ENCODE assay signal across 8 cellular contexts in genomic region chr1:146472192-146472861, GRCh38.
DNase-seq lines count a peak whose midpoint lies in the region; ATAC-seq and TF ChIP-seq lines count a peak whose summit lies in the region.
"Not testable (repeated sequence)": the region's sequence is repeated elsewhere in the genome, so short reads cannot be mapped to it uniquely, and the experiment has no call there.

No MANE protein-coding gene starts in this region.

- H3K27me3 Mint-ChIP-seq in T-helper 2 cell treated with Interferon-gamma antibody and Interleukin-4, amounts not matched to agents 5 μg/mL and 100 μg/mL, for 36 hours (ENCODE audit: low read depth); activated naive CD4-positive, alpha-beta T cell treated with anti-CD3 and anti-CD28 coated beads, Interleukin-2, amount 50 U/mL, for 24 hours; neural progenitor cell (ENCODE audit: insufficient read depth, low read depth): not testable (repeated sequence)

- TF ChIP-seq CTCF in gastroesophageal sphincter (IDR thresholded peaks at IDR 0.05), result peak in 1 of 4 experiments; percentile 21
- TF ChIP-seq CTCF in neural progenitor cell (IDR thresholded peaks at IDR 0.05), result not testable (repeated sequence)

- H3K27ac Mint-ChIP-seq in T-helper 2 cell treated with Interferon-gamma antibody and Interleukin-4, amounts not matched to agents 5 μg/mL and 100 μg/mL, for 36 hours, result peak overlapping the region; percentile 86
- peak overlapping the region; percentile 84 for H3K27ac Mint-ChIP-seq in activated naive CD4-positive, alpha-beta T cell treated with anti-CD3 and anti-CD28 coated beads, Interleukin-2, amount 50 U/mL, for 24 hours
- H3K27ac Mint-ChIP-seq in neural progenitor cell, result peak overlapping the region; percentile 46

- H3K27ac ChIP-seq in gastroesophageal sphincter, result peak overlapping the region in 2 of 4 donors; percentile 7 to 65
- H3K27ac ChIP-seq in neural progenitor cell, result not testable (repeated sequence)

- H2AFZ ChIP-seq in neural progenitor cell (replicated peaks), result peak overlapping the region; percentile 1

- not testable (repeated sequence) for H3K4me1 Mint-ChIP-seq in T-helper 2 cell treated with Interferon-gamma antibody and Interleukin-4, amounts not matched to agents 5 μg/mL and 100 μg/mL, for 36 hours (ENCODE audit: low read depth); activated naive CD4-positive, alpha-beta T cell treated with anti-CD3 and anti-CD28 coated beads, Interleukin-2, amount 50 U/mL, for 24 hours; neural progenitor cell

- H3K27me3 ChIP-seq in gastroesophageal sphincter, neural progenitor cell: not testable (repeated sequence)

- peak overlapping the region; percentile 52 to 62 for H3K4me3 ChIP-seq in gastroesophageal sphincter
- peak overlapping the region; percentile 49 for H3K4me3 ChIP-seq in neural progenitor cell

- ATAC-seq in HG02642 (IDR thresholded peaks at IDR 0.05; ENCODE audit: poor library complexity, unreplicated experiment) (peak; percentile 83), gastroesophageal sphincter (peak; percentile 90)

- peak overlapping the region; percentile 61 for H3K4me2 ChIP-seq in neural progenitor cell

- H3K36me3 Mint-ChIP-seq in T-helper 2 cell treated with Interferon-gamma antibody and Interleukin-4, amounts not matched to agents 5 μg/mL and 100 μg/mL, for 36 hours (ENCODE audit: low read depth); activated naive CD4-positive, alpha-beta T cell treated with anti-CD3 and anti-CD28 coated beads, Interleukin-2, amount 50 U/mL, for 24 hours; neural progenitor cell: not testable (repeated sequence)

- not testable (repeated sequence) for H3K79me2 ChIP-seq in neural progenitor cell (ENCODE audit: low read depth)

- not testable (repeated sequence) for H4K20me1 ChIP-seq in neural progenitor cell (ENCODE audit: low read depth)

- WGBS in gastroesophageal sphincter (ENCODE audit: low coverage in 1 of 2), 2 donors, result 1 to 8% methylated on average over 3 to 8 of the region's 42 CpGs

- not testable (repeated sequence) for H3K9me3 Mint-ChIP-seq in T-helper 2 cell treated with Interferon-gamma antibody and Interleukin-4, amounts not matched to agents 5 μg/mL and 100 μg/mL, for 36 hours; activated naive CD4-positive, alpha-beta T cell treated with anti-CD3 and anti-CD28 coated beads, Interleukin-2, amount 50 U/mL, for 24 hours; neural progenitor cell

- not testable (repeated sequence) for H3K9me3 ChIP-seq in gastroesophageal sphincter; neural progenitor cell (ENCODE audit: low read depth)

- not testable (repeated sequence) for H3K36me3 ChIP-seq in gastroesophageal sphincter, neural progenitor cell

- H3K4me3 Mint-ChIP-seq in T-helper 2 cell treated with Interferon-gamma antibody and Interleukin-4, amounts not matched to agents 5 μg/mL and 100 μg/mL, for 36 hours, result peak overlapping the region; percentile 87
- peak overlapping the region; percentile 90 for H3K4me3 Mint-ChIP-seq in activated naive CD4-positive, alpha-beta T cell treated with anti-CD3 and anti-CD28 coated beads, Interleukin-2, amount 50 U/mL, for 24 hours
- H3K4me3 Mint-ChIP-seq in neural progenitor cell, result peak overlapping the region; percentile 86

- not testable (repeated sequence) for TF ChIP-seq POLR2A in gastroesophageal sphincter (IDR thresholded peaks at IDR 0.05)

- peak; percentile 56 for DNase-seq in DMS114 treated with DMSO at 0.1 percent for 48 hours (lab: John Stamatoyannopoulos, UW; ENCODE audit: unreplicated experiment)
- peak; percentile 65 for DNase-seq in NCI-H1694 (lab: John Stamatoyannopoulos, UW)
- DNase-seq in T-helper 2 cell treated with Interferon-gamma antibody and Interleukin-4, amounts not matched to agents 5 μg/mL and 100 μg/mL, for 36 hours (ENCODE audit: low spot score), result peak; percentile 72
- peak; percentile 87 for DNase-seq in neural progenitor cell (ENCODE audit: low spot score)
- peak; percentile 35 for DNase-seq in stimulated activated CD8-positive, alpha-beta memory T cell treated with anti-CD3 and anti-CD28 coated beads, Interleukin-7, amount 100 ng/mL, for 24 hours (ENCODE audit: low read depth)

- H3K9ac ChIP-seq in neural progenitor cell, result not testable (repeated sequence)

- TF ChIP-seq EP300 in gastroesophageal sphincter (IDR thresholded peaks at IDR 0.05), result not testable (repeated sequence)

- not testable (repeated sequence) for H3F3A ChIP-seq in neural progenitor cell (ENCODE audit: low read depth)

- H3K4me1 ChIP-seq in gastroesophageal sphincter, neural progenitor cell: not testable (repeated sequence)

Comparison
In these comparisons a context has a peak if more than half of its experiments do, and no peak if none do; other contexts are left out.
1. DNase-seq: peak in every context shown above with its lines; median percentile 87 in neural progenitor cell; 72 in T-helper 2 cell treated with Interferon-gamma antibody and Interleukin-4, amounts not matched to agents 5 μg/mL and 100 μg/mL, for 36 hours; 65 in NCI-H1694; 56 in DMS114 treated with DMSO at 0.1 percent for 48 hours; 35 in stimulated activated CD8-positive, alpha-beta memory T cell treated with anti-CD3 and anti-CD28 coated beads, Interleukin-7, amount 100 ng/mL, for 24 hours.